Comparison of ENCODE assay signal across 1 cellular context in the genomic region with DNA sequence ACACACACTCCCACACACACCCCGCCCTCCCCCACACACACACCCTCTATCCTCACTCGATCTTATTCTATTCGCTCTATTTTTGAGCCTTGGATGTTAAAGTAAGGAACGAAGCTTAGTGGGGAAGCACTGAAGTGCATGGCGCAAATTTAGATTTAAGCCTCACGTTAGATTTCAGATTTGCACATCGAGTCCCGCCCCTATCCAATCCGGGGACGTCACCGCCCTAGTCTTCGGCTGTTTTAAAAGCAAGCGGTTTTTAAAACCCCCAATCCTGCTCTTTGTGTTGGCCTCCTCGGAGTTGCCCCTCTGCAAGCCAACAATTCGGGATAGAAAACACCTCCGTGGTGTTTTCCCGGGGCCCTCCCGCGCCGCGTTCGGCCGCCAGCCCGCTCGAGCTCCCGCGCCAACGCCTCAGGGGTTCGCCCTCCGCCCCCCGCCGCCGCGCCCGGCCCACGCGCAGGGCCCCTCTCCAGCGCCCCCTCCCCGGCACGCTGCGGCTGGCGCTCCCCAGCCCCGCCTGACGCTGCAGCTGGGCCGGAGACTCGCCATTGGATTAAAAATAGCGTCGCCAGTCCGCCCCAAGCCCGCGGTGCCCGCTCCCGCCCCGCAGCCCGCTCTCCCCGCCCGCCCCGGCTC.
TF ChIP-seq lines count a peak whose summit lies in the region.

TSS of gene USP13 (plus strand) at position 574 of the 639 bp plus-strand sequence. CDS start 186 bp downstream, outside the sequence.

TF ChIP-seq in H1, 55 proteins besides CTCF, POLR2A, EP300 and RAD21:
- TF ChIP-seq RBBP5 (IDR thresholded peaks at IDR 0.05; ENCODE audit: borderline replicate concordance, low read depth, low read length), result no peak
- TF ChIP-seq PHF8 (conservative IDR thresholded peaks at IDR 0.05; ENCODE audit: low read depth, low read length), result peak; percentile 59; the same call in 1 of the 2 replicates
- TF ChIP-seq TBP (IDR thresholded peaks at IDR 0.05; ENCODE audit: low read depth, low read length), result peak; percentile 66; the same call in 1 of the 2 replicates
- no peak for TF ChIP-seq E2F6 (IDR thresholded peaks at IDR 0.05)
- peak; percentile 18 for TF ChIP-seq ASH2L (IDR thresholded peaks at IDR 0.05; ENCODE audit: low read length)
- 0 out of 2 replicates have a peak, but pooled peaks have one; percentile 32 for TF ChIP-seq BACH1 (IDR thresholded peaks at IDR 0.05; ENCODE audit: low read length)
- TF ChIP-seq TAF1 (IDR thresholded peaks at IDR 0.05; ENCODE audit: low read depth, low read length), result peak; percentile 33
- peak; percentile 27; the same call in 1 of the 2 replicates for TF ChIP-seq EGR1 (IDR thresholded peaks at IDR 0.05; ENCODE audit: borderline replicate concordance, low read depth, low read length)
- peak; percentile 60 for TF ChIP-seq KDM4A (IDR thresholded peaks at IDR 0.05; ENCODE audit: low read depth, low read length, severe bottlenecking)
